ENCODE assay signal across 18 cellular contexts in the genomic region with DNA sequence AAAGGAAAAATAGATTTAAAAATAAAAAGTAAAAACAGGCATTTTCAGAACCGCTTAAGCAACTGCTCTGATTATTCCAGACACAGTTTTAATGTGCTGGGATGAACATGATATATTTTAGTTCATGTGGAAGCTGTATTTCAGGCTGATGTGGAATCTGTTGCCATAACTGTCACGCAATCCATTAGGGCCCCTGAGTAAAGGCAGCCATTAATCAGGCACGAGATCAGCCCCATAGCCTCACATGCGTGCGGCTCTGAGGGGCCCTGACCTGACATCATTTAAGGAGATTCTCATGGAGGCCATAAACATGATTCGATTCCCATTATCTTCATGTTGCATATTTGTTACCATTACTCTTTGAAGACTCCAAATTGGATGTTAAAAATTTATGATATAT.
DNase-seq lines count a peak whose midpoint lies in the region; ATAC-seq and TF ChIP-seq lines count a peak whose summit lies in the region.
"Had no signal": no experiment of that assay in that cellular context is flagged by ENCODE, and none has a peak within 500 bp of the region (broad histone marks: within the 10 kb centered on the region; RNA-seq: fewer than 3 reads in every experiment).

No MANE protein-coding gene starts in this region.

- H3K27me3 Mint-ChIP-seq in glutamatergic neuron (ENCODE audit: unreplicated experiment) (no peaks in the 10 kb centered on the region), WTC11 (ENCODE audit: low read depth) (no peaks in the 10 kb centered on the region)

- H3K9ac ChIP-seq in neural cell (ENCODE audit: low read length), result peak overlapping the region; percentile 43

- TF ChIP-seq EP300 in neural cell (conservative IDR thresholded peaks at IDR 0.05; ENCODE audit: poor library complexity, severe bottlenecking), result no peak

- H3K9me2 ChIP-seq in neural cell (ENCODE audit: insufficient read depth, low read length), result no peaks in the 10 kb centered on the region

- ATAC-seq in WTC11, result no peak
- ATAC-seq: GM12878 had no signal

- CTCF ChIA-PET in HEK293T (lab: Yijun Ruan, JAX) (no interaction called here), WTC11 (lab: Charles Lee) (interaction anchor here (0.7 to 1.0 kb wide), 2 partner anchors 90 to 120 kb away, joined by 3 to 4 read pairs; a partner anchor contains a TSS)

- H3F3A ChIP-seq in neural cell (ENCODE audit: insufficient read depth, low read length, poor library complexity, severe bottlenecking), result no peaks in the 10 kb centered on the region

- H3K27ac ChIP-seq in neural cell (ENCODE audit: low read length), result peak overlapping the region; percentile 75
- H3K27ac ChIP-seq: HL-60 had no signal

- H3K4me3 Mint-ChIP-seq in glutamatergic neuron (ENCODE audit: unreplicated experiment) (peak overlapping the region; percentile 45), WTC11 (no peak overlapping the region)
- H3K4me3 Mint-ChIP-seq: B cell; CD4-positive, alpha-beta T cell had no signal

- peaks cover 7% of the 10 kb centered on the region for H3K36me3 ChIP-seq in neural cell (ENCODE audit: insufficient read depth, low read length)

- no peak overlapping the region for H3K27ac Mint-ChIP-seq in glutamatergic neuron (ENCODE audit: unreplicated experiment)
- H3K27ac Mint-ChIP-seq in WTC11, result no peak overlapping the region
- H3K27ac Mint-ChIP-seq: B cell; CD4-positive, alpha-beta T cell had no signal

- TF ChIP-seq CTCF in glutamatergic neuron (IDR thresholded peaks at IDR 0.05; ENCODE audit: partially characterized antibody, unreplicated experiment), result no peak
- no peak for TF ChIP-seq CTCF in neural cell (IDR thresholded peaks at IDR 0.05; ENCODE audit: poor library complexity, severe bottlenecking)
- no peak for TF ChIP-seq CTCF in WTC11 (IDR thresholded peaks at IDR 0.05)

- H3K9me3 Mint-ChIP-seq in glutamatergic neuron (ENCODE audit: unreplicated experiment) (no peaks in the 10 kb centered on the region), WTC11 (peaks cover 4% of the 10 kb centered on the region)
- H3K9me3 Mint-ChIP-seq: CD4-positive, alpha-beta T cell had no signal

- peak overlapping the region; percentile 53 for H3K4me2 ChIP-seq in neural cell (ENCODE audit: low read length)

- no peaks in the 10 kb centered on the region for H3K9me3 ChIP-seq in neural cell (ENCODE audit: low read length)

- H3K79me2 ChIP-seq in neural cell (replicated peaks; ENCODE audit: insufficient read depth, low read length), result peaks cover 8% of the 10 kb centered on the region

- TF ChIP-seq RAD21 in neural cell (conservative IDR thresholded peaks at IDR 0.05), result no peak

- DNase-seq in HEK293T (ENCODE audit: extremely low spot score) (no peak), SK-N-DZ (ENCODE audit: low spot score) (peak; percentile 25), glutamatergic neuron (no peak), T-helper 1 cell (no peak), WTC11 (ENCODE audit: low spot score) (no peak)
- no peak for DNase-seq in activated CD4-positive, CD25-positive, alpha-beta regulatory T cell (lab: John Stamatoyannopoulos, UW)
- DNase-seq in stimulated activated CD4-positive, alpha-beta T cell treated with anti-CD3 and anti-CD28 coated beads, Interleukin-2, amount 100 ng/mL, for 48 hours, result no peak
- DNase-seq: ACHN; C1 segment of cervical spinal cord; Calu3; CD4-positive, alpha-beta T cell; DMS 273 treated with DMSO at 0.1 percent for 48 hours; HCEC 1CT; IMR-90 had no signal

- H4K20me1 ChIP-seq in neural cell (ENCODE audit: insufficient read depth), result no peaks in the 10 kb centered on the region

- no peaks in the 10 kb centered on the region for H3K27me3 ChIP-seq in neural cell (ENCODE audit: insufficient read depth, low read depth, low read length)

- peak overlapping the region; percentile 37 for H3K4me3 ChIP-seq in neural cell (ENCODE audit: low read length)
- H3K4me3 ChIP-seq: GM12878 had no signal

- H3K36me3 Mint-ChIP-seq in glutamatergic neuron (ENCODE audit: unreplicated experiment) (no peaks in the 10 kb centered on the region), WTC11 (peaks cover 3% of the 10 kb centered on the region; the same call in 1 of the 2 replicates)

- no peak overlapping the region for H2AFZ ChIP-seq in neural cell (ENCODE audit: low read depth, low read length)

- POLR2A ChIA-PET in HEK293T (lab: Yijun Ruan, JAX) (no interaction called here), WTC11 (lab: Charles Lee) (no interaction called here)

- H3K4me1 Mint-ChIP-seq in glutamatergic neuron (ENCODE audit: low read depth, unreplicated experiment), result peaks cover 9% of the 10 kb centered on the region
- H3K4me1 Mint-ChIP-seq in WTC11, result peaks cover 39% of the 10 kb centered on the region
- H3K4me1 Mint-ChIP-seq: B cell had no signal

TF ChIP-seq in HEK293T, 16 proteins besides CTCF, POLR2A, EP300 and RAD21:
- no peak for TF ChIP-seq BHLHE40 (IDR thresholded peaks at IDR 0.05; ENCODE audit: borderline replicate concordance)
- TF ChIP-seq, protein P1, sequence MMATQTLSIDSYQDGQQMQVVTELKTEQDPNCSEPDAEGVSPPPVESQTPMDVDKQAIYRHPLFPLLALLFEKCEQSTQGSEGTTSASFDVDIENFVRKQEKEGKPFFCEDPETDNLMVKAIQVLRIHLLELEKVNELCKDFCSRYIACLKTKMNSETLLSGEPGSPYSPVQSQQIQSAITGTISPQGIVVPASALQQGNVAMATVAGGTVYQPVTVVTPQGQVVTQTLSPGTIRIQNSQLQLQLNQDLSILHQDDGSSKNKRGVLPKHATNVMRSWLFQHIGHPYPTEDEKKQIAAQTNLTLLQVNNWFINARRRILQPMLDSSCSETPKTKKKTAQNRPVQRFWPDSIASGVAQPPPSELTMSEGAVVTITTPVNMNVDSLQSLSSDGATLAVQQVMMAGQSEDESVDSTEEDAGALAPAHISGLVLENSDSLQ (IDR thresholded peaks at IDR 0.05), result peak; percentile 26; the same call in 1 of the 2 replicates
TF ChIP-seq in HEK293T: peak in this region for 1.

TF ChIP-seq in neural cell, 6 proteins besides CTCF, POLR2A, EP300 and RAD21:
- TF ChIP-seq EZH2 (IDR thresholded peaks at IDR 0.05; ENCODE audit: borderline replicate concordance, insufficient read depth, low read length, poor library complexity, severe bottlenecking) (no peak), POLR2AphosphoS5 (IDR thresholded peaks at IDR 0.05) (peak; percentile 56)
TF ChIP-seq in neural cell: peak in this region for 1.

TF ChIP-seq in WTC11, 78 proteins besides CTCF, POLR2A, EP300 and RAD21 (continues in another document):
- TF ChIP-seq GABPB1 (CRISPR knock-in tag; IDR thresholded peaks at IDR 0.05), result no peak
- TF ChIP-seq RELA (CRISPR knock-in tag; IDR thresholded peaks at IDR 0.05; ENCODE audit: borderline replicate concordance), result no peak
- TF ChIP-seq FOXJ3 (CRISPR knock-in tag; IDR thresholded peaks at IDR 0.05; ENCODE audit: borderline replicate concordance), result no peak
- TF ChIP-seq, protein P2, sequence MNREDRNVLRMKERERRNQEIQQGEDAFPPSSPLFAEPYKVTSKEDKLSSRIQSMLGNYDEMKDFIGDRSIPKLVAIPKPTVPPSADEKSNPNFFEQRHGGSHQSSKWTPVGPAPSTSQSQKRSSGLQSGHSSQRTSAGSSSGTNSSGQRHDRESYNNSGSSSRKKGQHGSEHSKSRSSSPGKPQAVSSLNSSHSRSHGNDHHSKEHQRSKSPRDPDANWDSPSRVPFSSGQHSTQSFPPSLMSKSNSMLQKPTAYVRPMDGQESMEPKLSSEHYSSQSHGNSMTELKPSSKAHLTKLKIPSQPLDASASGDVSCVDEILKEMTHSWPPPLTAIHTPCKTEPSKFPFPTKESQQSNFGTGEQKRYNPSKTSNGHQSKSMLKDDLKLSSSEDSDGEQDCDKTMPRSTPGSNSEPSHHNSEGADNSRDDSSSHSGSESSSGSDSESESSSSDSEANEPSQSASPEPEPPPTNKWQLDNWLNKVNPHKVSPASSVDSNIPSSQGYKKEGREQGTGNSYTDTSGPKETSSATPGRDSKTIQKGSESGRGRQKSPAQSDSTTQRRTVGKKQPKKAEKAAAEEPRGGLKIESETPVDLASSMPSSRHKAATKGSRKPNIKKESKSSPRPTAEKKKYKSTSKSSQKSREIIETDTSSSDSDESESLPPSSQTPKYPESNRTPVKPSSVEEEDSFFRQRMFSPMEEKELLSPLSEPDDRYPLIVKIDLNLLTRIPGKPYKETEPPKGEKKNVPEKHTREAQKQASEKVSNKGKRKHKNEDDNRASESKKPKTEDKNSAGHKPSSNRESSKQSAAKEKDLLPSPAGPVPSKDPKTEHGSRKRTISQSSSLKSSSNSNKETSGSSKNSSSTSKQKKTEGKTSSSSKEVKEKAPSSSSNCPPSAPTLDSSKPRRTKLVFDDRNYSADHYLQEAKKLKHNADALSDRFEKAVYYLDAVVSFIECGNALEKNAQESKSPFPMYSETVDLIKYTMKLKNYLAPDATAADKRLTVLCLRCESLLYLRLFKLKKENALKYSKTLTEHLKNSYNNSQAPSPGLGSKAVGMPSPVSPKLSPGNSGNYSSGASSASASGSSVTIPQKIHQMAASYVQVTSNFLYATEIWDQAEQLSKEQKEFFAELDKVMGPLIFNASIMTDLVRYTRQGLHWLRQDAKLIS (CRISPR knock-in tag; IDR thresholded peaks at IDR 0.05; ENCODE audit: borderline replicate concordance), result no peak
- no peak for TF ChIP-seq NFATC4 (CRISPR knock-in tag; IDR thresholded peaks at IDR 0.05)
- TF ChIP-seq, protein P3, sequence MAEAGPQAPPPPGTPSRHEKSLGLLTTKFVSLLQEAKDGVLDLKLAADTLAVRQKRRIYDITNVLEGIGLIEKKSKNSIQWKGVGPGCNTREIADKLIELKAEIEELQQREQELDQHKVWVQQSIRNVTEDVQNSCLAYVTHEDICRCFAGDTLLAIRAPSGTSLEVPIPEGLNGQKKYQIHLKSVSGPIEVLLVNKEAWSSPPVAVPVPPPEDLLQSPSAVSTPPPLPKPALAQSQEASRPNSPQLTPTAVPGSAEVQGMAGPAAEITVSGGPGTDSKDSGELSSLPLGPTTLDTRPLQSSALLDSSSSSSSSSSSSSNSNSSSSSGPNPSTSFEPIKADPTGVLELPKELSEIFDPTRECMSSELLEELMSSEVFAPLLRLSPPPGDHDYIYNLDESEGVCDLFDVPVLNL (CRISPR knock-in tag; IDR thresholded peaks at IDR 0.05; ENCODE audit: borderline replicate concordance, low read depth), result no peak
- no peak for TF ChIP-seq ZNF416 (CRISPR knock-in tag; IDR thresholded peaks at IDR 0.05)
- no peak for TF ChIP-seq KAT7 (CRISPR knock-in tag; IDR thresholded peaks at IDR 0.05; ENCODE audit: borderline replicate concordance)
- TF ChIP-seq, protein P4, sequence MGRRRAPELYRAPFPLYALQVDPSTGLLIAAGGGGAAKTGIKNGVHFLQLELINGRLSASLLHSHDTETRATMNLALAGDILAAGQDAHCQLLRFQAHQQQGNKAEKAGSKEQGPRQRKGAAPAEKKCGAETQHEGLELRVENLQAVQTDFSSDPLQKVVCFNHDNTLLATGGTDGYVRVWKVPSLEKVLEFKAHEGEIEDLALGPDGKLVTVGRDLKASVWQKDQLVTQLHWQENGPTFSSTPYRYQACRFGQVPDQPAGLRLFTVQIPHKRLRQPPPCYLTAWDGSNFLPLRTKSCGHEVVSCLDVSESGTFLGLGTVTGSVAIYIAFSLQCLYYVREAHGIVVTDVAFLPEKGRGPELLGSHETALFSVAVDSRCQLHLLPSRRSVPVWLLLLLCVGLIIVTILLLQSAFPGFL (CRISPR knock-in tag; IDR thresholded peaks at IDR 0.05; ENCODE audit: borderline replicate concordance), result no peak
- no peak for TF ChIP-seq SMAD3 (CRISPR knock-in tag; IDR thresholded peaks at IDR 0.05; ENCODE audit: borderline replicate concordance)
